ENCODE assay signal across 8 cellular contexts in the genomic region with DNA sequence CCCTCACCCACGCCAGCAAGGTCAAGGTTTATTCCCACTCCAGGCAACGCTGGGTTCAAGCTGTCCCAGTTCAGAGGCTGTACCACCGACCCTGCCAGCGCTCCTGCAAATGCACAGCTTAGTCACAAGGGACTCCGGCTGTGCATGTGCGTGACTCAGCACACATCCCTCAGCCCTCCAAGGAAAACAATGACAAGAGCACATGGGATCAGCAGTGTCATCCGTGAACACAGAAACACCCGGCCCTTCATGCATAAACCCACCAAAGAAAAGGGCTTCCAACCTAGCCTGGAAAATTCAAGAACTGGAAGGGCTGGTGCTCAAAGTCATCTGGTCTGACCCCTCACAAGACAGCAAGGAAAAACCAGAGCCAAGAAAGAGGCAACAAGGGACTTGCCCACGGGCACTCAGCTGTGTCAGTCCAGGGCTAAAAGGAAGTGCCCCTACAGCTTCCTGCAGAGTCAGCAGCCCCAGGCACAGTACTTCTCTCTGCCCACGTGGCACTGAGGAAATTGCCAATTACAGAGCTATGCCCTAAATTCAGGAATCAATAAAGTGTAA.
DNase-seq lines count a peak whose midpoint lies in the region; ATAC-seq and TF ChIP-seq lines count a peak whose summit lies in the region.

No MANE protein-coding gene starts in this region.

- H2BK12ac ChIP-seq in neuronal stem cell (ENCODE audit: low read length), result no peak overlapping the region

- DNase-seq in DMS53 (lab: John Stamatoyannopoulos, UW), result peak; percentile 93
- DNase-seq in NCI-H2171 (lab: John Stamatoyannopoulos, UW), result peak; percentile 11
- DNase-seq in epithelial cell of esophagus (ENCODE audit: low read depth), result peak; percentile 86
- DNase-seq in neuronal stem cell (ENCODE audit: low spot score), result no peak
- no peak for DNase-seq in activated naive CD8-positive, alpha-beta T cell treated with anti-CD3 and anti-CD28 coated beads, Interleukin-2, amount 50 U/mL, for 24 hours
- DNase-seq in stimulated activated naive CD4-positive, alpha-beta T cell treated with Interleukin-2 at 50 U/mL for 16 hours (lab: John Stamatoyannopoulos, UW), result no peak
- no peak for DNase-seq in GM19238 (ENCODE audit: insufficient read length, low spot score)

- H3K9me3 Mint-ChIP-seq in activated naive CD8-positive, alpha-beta T cell treated with anti-CD3 and anti-CD28 coated beads, Interleukin-2, amount 50 U/mL, for 24 hours, result no peaks in the 10 kb centered on the region

- H3K4me1 Mint-ChIP-seq in activated naive CD8-positive, alpha-beta T cell treated with anti-CD3 and anti-CD28 coated beads, Interleukin-2, amount 50 U/mL, for 24 hours, result no peaks in the 10 kb centered on the region

- H3K79me1 ChIP-seq in neuronal stem cell (ENCODE audit: low read depth, low read length), result no peaks in the 10 kb centered on the region

- H3K4ac ChIP-seq in neuronal stem cell (ENCODE audit: low read length), result peak overlapping the region; percentile 30

- no peaks in the 10 kb centered on the region for H3K9me3 ChIP-seq in neuronal stem cell (replicated peaks in 1 of 2; ENCODE audit: control insufficient read depth in 2 of 2, insufficient read depth in 1 of 2, low read depth in 1 of 2, low read length in 2 of 2)

- H3K27ac Mint-ChIP-seq in activated naive CD8-positive, alpha-beta T cell treated with anti-CD3 and anti-CD28 coated beads, Interleukin-2, amount 50 U/mL, for 24 hours, result no peak overlapping the region

- H3K14ac ChIP-seq in neuronal stem cell (ENCODE audit: low read length), result no peak overlapping the region

- no peak overlapping the region for H2BK120ac ChIP-seq in neuronal stem cell (ENCODE audit: low read depth, low read length)

- H3K18ac ChIP-seq in neuronal stem cell (ENCODE audit: low read length), result no peak overlapping the region

- H3K36me3 Mint-ChIP-seq in activated naive CD8-positive, alpha-beta T cell treated with anti-CD3 and anti-CD28 coated beads, Interleukin-2, amount 50 U/mL, for 24 hours (ENCODE audit: low read depth), result no peaks in the 10 kb centered on the region

- H3K4me2 ChIP-seq in neuronal stem cell (ENCODE audit: insufficient read depth, low read length, poor library complexity, severe bottlenecking), result no peak overlapping the region

- no peak for ATAC-seq in GM18873 (IDR thresholded peaks at IDR 0.05; ENCODE audit: low FRiP score, unreplicated experiment)
- no peak for ATAC-seq in activated naive CD8-positive, alpha-beta T cell treated with anti-CD3 and anti-CD28 coated beads, Interleukin-2, amount 50 U/mL, for 24 hours

- H3K4me3 ChIP-seq in epithelial cell of esophagus (ENCODE audit: low read length) (no peak overlapping the region), neuronal stem cell (ENCODE audit: low read length in 2 of 2) (no peak overlapping the region)

- no peak overlapping the region for H3K4me3 Mint-ChIP-seq in activated naive CD8-positive, alpha-beta T cell treated with anti-CD3 and anti-CD28 coated beads, Interleukin-2, amount 50 U/mL, for 24 hours

- no peak overlapping the region for H4K8ac ChIP-seq in neuronal stem cell (ENCODE audit: low read depth, low read length)

- H2BK5ac ChIP-seq in neuronal stem cell (ENCODE audit: low read length), result no peak overlapping the region

- no peak overlapping the region for H3K27ac ChIP-seq in neuronal stem cell (replicated peaks; ENCODE audit: low read length)

- WGBS in neuronal stem cell (ENCODE audit: extremely low coverage in 2 of 2, insufficient read length in 2 of 2, insufficient replicate concordance in 1 of 2), 2 donors, result no CpG with 5 or more reads among the region's 10 CpGs

- H2BK15ac ChIP-seq in neuronal stem cell (ENCODE audit: low read length), result no peak overlapping the region

- peak overlapping the region; percentile 66 for H2AFZ ChIP-seq in neuronal stem cell (ENCODE audit: low read length)

- no peaks in the 10 kb centered on the region for H3K36me3 ChIP-seq in neuronal stem cell (replicated peaks in 1 of 2; ENCODE audit: control insufficient read depth in 2 of 2, insufficient read depth in 2 of 2, low read length in 2 of 2)

- H3K23ac ChIP-seq in neuronal stem cell (ENCODE audit: low read depth, low read length, poor library complexity), result no peak overlapping the region

- no peak overlapping the region for H4K91ac ChIP-seq in neuronal stem cell (ENCODE audit: low read depth, low read length, poor library complexity)

- H3K27me3 Mint-ChIP-seq in activated naive CD8-positive, alpha-beta T cell treated with anti-CD3 and anti-CD28 coated beads, Interleukin-2, amount 50 U/mL, for 24 hours, result peaks cover 9% of the 10 kb centered on the region

- H3K4me1 ChIP-seq in neuronal stem cell (ENCODE audit: control insufficient read depth in 2 of 2, insufficient read depth in 1 of 2, low read depth in 1 of 2, low read length in 2 of 2), result peaks cover 5 to 11% of the 10 kb centered on the region in 2 donors

- H2AK5ac ChIP-seq in neuronal stem cell (ENCODE audit: low read depth, low read length), result no peak overlapping the region

- H3K27me3 ChIP-seq in neuronal stem cell (ENCODE audit: control insufficient read depth in 3 of 3, insufficient read depth in 3 of 3, low read depth in 1 of 3, low read length in 3 of 3), result no peaks in the 10 kb centered on the region

- no peak for TF ChIP-seq CTCF in epithelial cell of esophagus (IDR thresholded peaks at IDR 0.05; ENCODE audit: insufficient read depth, low read depth, low read length, missing control alignments)

- H3K9ac ChIP-seq in neuronal stem cell (ENCODE audit: low read depth, low read length, poor library complexity), result no peak overlapping the region

Comparison
In these comparisons a context has a peak if more than half of its experiments do, and no peak if none do; other contexts are left out.
1. DNase-seq: peak in DMS53 (single experiment), NCI-H2171 (single experiment) and epithelial cell of esophagus (single experiment); none in neuronal stem cell (single experiment), activated naive CD8-positive, alpha-beta T cell treated with anti-CD3 and anti-CD28 coated beads, Interleukin-2, amount 50 U/mL, for 24 hours (single experiment), stimulated activated naive CD4-positive, alpha-beta T cell treated with Interleukin-2 at 50 U/mL for 16 hours (single experiment) and GM19238 (single experiment).